8 cellular contexts compared by ENCODE assay signal in the genomic region with DNA sequence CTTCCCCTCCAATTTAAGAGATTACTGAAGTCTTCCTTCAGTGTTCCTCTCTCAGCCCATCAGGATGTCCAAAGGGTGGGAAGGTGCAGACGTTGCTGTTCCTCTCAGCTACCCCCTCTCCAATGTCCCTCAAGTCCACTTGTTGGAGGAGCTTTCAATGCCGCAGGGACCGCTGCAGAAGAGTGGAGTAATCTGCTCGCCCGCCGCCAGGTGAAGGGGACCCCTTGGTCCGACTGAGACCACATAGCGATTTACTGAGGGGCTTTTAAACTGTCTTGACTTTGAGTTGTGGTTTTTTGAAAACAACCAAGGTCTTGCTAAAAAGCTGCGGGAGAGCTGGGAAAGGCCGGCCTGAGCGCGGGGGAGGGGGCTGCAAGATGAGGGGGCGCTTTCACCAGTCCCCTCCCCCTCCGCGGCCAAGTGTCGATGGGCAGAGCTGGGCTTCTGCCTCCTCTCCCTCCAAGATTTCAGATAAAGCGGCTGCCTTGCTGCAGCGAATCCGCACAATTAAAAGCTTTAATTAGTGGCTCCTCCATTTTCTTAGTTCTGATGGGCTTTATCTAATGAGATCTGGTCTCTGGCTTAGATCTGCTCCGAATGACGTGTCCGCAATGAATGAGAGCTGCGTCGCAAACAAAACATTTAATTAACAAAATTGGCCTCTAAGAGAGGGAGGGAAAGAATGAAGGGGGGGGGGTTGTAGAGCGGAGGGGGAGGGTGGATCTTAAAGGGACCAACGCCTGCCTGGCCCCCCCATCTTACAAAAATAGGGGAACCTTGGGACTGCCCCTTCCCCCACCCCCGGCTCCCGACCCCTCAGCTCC. TPM values are rescaled to one million over a fixed set of nuclear protein-coding genes. Genes with fewer than 3 reads are reported as not detected.
DNase-seq lines count a peak whose midpoint lies in the region; ATAC-seq, FAIRE-seq and TF ChIP-seq lines count a peak whose summit lies in the region.

No MANE protein-coding gene starts in this region.

- H3K36me3 ChIP-seq in HAP-1 (replicated peaks) (peaks cover 3% of the 10 kb centered on the region; the same call in 1 of the 2 replicates), HepG2 (replicated peaks in 1 of 2; ENCODE audit: control insufficient read depth in 1 of 2, insufficient read depth in 2 of 2, low read length in 2 of 2) (peaks cover 3 to 16% of the 10 kb centered on the region in 2 experiments; a peak in 3 of 5 replicates), subcutaneous abdominal adipose tissue (ENCODE audit: control insufficient read depth in 5 of 5, insufficient read depth in 5 of 5, low read length in 5 of 5) (peaks cover 1 to 14% (median 5%) of the 10 kb centered on the region in 5 donors)

- no peak for TF ChIP-seq CTCF in HepG2 (CRISPR knock-in tag; IDR thresholded peaks at IDR 0.05)

- H3K27me3 ChIP-seq in HAP-1 (ENCODE audit: low read depth) (peaks cover 2% of the 10 kb centered on the region; the same call in 1 of the 2 replicates), HepG2 (ENCODE audit: control insufficient read depth in 1 of 2, insufficient read depth in 2 of 2, low read length in 2 of 2) (no peaks in the 10 kb centered on the region; a peak in 2 of 5 replicates), subcutaneous abdominal adipose tissue (ENCODE audit: control insufficient read depth in 5 of 5, insufficient read depth in 4 of 5, low read length in 5 of 5) (no peaks in the 10 kb centered on the region)

- no peak overlapping the region for H3K9ac ChIP-seq in HepG2 (ENCODE audit: insufficient read depth, low read depth, low read length)
- H3K9ac ChIP-seq in subcutaneous abdominal adipose tissue (ENCODE audit: low read length in 5 of 5), result peak overlapping the region in 4 of 5 donors; percentile 42 to 70 (median 56)

- POLR2A ChIA-PET in HepG2 (lab: Yijun Ruan, JAX), result interaction anchor here (0.7 kb wide), 1 partner anchor 94 kb away, joined by 3 read pairs; no protein-coding TSS in a partner anchor

- no peak for TF ChIP-seq POLR2A in HepG2 (IDR thresholded peaks at IDR 0.05; ENCODE audit: insufficient read depth in 1 of 2, low read depth in 2 of 2, low read length in 2 of 2)

- H3K4me3 ChIP-seq in HAP-1 (peak overlapping the region; percentile 36), HepG2 (replicated peaks in 1 of 3; ENCODE audit: insufficient read depth in 1 of 3, low read depth in 2 of 3, low read length in 3 of 3) (peak overlapping the region; percentile 46 to 60 (median 58); a peak in 4 of 6 replicates), subcutaneous abdominal adipose tissue (ENCODE audit: low read depth in 1 of 5, low read length in 5 of 5) (peak overlapping the region; percentile 68 to 79 (median 71))

- peak overlapping the region; percentile 69 for H3K4me2 ChIP-seq in HepG2 (ENCODE audit: low read depth, low read length)

- no peak for TF ChIP-seq RAD21 in HepG2 (CRISPR knock-in tag; IDR thresholded peaks at IDR 0.05)

- DNase-seq in DMS79 treated with DMSO at 0.1 percent for 48 hours (lab: John Stamatoyannopoulos, UW) (peak; percentile 61), HAP-1 (ENCODE audit: low spot score in 2 of 2) (peak in 1 of 2 experiments; percentile 17), OCI-M1 (lab: John Stamatoyannopoulos, UW) (peak; percentile 66), cerebellar cortex (ENCODE audit: low spot score) (peak; percentile 39), HepG2 (ENCODE audit: low spot score) (no peak), NCI-H2171 (lab: John Stamatoyannopoulos, UW) (no peak), NCI-H524 treated with DMSO at 0.1 percent for 48 hours (lab: John Stamatoyannopoulos, UW) (no peak)

- H3K79me2 ChIP-seq in HepG2 (ENCODE audit: insufficient read depth, low read length), result peaks cover 22% of the 10 kb centered on the region

- no peak overlapping the region for H2AFZ ChIP-seq in HepG2 (ENCODE audit: low read length)

- FAIRE-seq in HepG2 (lab: Jason Lieb, UNC), result no peak

- TSS peak; percentile 55 for BruUV-seq in HepG2 (replicated peaks; lab: Mats Ljungman, UMichigan)

- no peak overlapping the region for H3K27ac ChIP-seq in HepG2 (ENCODE audit: extremely low read length, insufficient read depth, low read length)
- H3K27ac ChIP-seq in subcutaneous abdominal adipose tissue (ENCODE audit: low read depth, low read length), result peak overlapping the region; percentile 73

- 86% methylated on average over 28 of the region's 28 CpGs for WGBS in HepG2 (ENCODE audit: low lambda C conversion rate)

- peaks cover 22% of the 10 kb centered on the region for H3K4me1 ChIP-seq in HAP-1
- H3K4me1 ChIP-seq in HepG2 (ENCODE audit: insufficient read depth, low read length), result peaks cover 39% of the 10 kb centered on the region
- H3K4me1 ChIP-seq in subcutaneous abdominal adipose tissue (ENCODE audit: control insufficient read depth in 5 of 5, insufficient read depth in 5 of 5, low read length in 5 of 5), result peaks cover 10 to 72% (median 66%) of the 10 kb centered on the region in 5 donors

- no peaks in the 10 kb centered on the region for H3K9me3 ChIP-seq in HAP-1
- H3K9me3 ChIP-seq in HepG2 (ENCODE audit: low read length), result no peaks in the 10 kb centered on the region
- H3K9me3 ChIP-seq in subcutaneous abdominal adipose tissue (ENCODE audit: control insufficient read depth in 5 of 5, low read length in 5 of 5), result no peaks in the 10 kb centered on the region

- intact Hi-C loops in HepG2 (cut with micrococcal nuclease; ENCODE audit: unreplicated experiment), result loop anchor here (5.0 kb wide), 1 partner anchor 453 kb away; no protein-coding TSS in a partner anchor

- CTCF ChIA-PET in HepG2 (lab: Yijun Ruan, JAX; ENCODE audit: low intra/inter-chr PET ratio, low total read pairs), result no interaction called here

- in situ Hi-C loops in HAP-1 (cut with MboI; ENCODE audit: low sequenced_read_pairs) (no loop called here), HepG2 (cut with HindIII; ENCODE audit: extremely low pct_ligation_motif_present, low pct_unique_long_range_greater_than_20kb) (loop anchor here (25.0 kb wide), 1 partner anchor 628 kb away; no protein-coding TSS in a partner anchor)

- peaks cover 10% of the 10 kb centered on the region; the same call in 1 of the 2 replicates for H4K20me1 ChIP-seq in HepG2 (ENCODE audit: insufficient read depth, low read length)

- TF ChIP-seq EP300 in HepG2 (IDR thresholded peaks at IDR 0.05; ENCODE audit: low read depth in 2 of 2, low read length in 2 of 2), result no peak
- TF ChIP-seq EP300 in HepG2 (CRISPR knock-in tag; IDR thresholded peaks at IDR 0.05; ENCODE audit: borderline replicate concordance), result no peak

- no peak for ATAC-seq in HepG2

TF ChIP-seq in HepG2, 621 proteins besides CTCF, POLR2A, EP300 and RAD21 (continues in another document):
- TF ChIP-seq, protein P1, sequence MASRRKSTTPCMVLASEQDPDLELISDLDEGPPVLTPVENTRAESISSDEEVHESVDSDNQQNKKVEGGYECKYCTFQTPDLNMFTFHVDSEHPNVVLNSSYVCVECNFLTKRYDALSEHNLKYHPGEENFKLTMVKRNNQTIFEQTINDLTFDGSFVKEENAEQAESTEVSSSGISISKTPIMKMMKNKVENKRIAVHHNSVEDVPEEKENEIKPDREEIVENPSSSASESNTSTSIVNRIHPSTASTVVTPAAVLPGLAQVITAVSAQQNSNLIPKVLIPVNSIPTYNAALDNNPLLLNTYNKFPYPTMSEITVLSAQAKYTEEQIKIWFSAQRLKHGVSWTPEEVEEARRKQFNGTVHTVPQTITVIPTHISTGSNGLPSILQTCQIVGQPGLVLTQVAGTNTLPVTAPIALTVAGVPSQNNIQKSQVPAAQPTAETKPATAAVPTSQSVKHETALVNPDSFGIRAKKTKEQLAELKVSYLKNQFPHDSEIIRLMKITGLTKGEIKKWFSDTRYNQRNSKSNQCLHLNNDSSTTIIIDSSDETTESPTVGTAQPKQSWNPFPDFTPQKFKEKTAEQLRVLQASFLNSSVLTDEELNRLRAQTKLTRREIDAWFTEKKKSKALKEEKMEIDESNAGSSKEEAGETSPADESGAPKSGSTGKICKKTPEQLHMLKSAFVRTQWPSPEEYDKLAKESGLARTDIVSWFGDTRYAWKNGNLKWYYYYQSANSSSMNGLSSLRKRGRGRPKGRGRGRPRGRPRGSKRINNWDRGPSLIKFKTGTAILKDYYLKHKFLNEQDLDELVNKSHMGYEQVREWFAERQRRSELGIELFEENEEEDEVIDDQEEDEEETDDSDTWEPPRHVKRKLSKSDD (CRISPR knock-in tag; IDR thresholded peaks at IDR 0.05; ENCODE audit: low read depth), result no peak
- 0 out of 2 replicates have a peak, but pooled peaks have one; percentile 54 for TF ChIP-seq ZBTB38 (CRISPR knock-in tag; IDR thresholded peaks at IDR 0.05)
- TF ChIP-seq, protein P2, sequence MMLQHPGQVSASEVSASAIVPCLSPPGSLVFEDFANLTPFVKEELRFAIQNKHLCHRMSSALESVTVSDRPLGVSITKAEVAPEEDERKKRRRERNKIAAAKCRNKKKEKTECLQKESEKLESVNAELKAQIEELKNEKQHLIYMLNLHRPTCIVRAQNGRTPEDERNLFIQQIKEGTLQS (CRISPR knock-in tag; IDR thresholded peaks at IDR 0.05), result no peak
- 0 out of 2 replicates have a peak, but pooled peaks have one; percentile 29 for TF ChIP-seq ZC3H13 (CRISPR knock-in tag; IDR thresholded peaks at IDR 0.05)
- TF ChIP-seq TARDBP (CRISPR knock-in tag; IDR thresholded peaks at IDR 0.05), result no peak
- TF ChIP-seq ZNF841 (CRISPR knock-in tag; IDR thresholded peaks at IDR 0.05; ENCODE audit: borderline replicate concordance), result no peak

RNA-seq across cellular contexts. Expression of a gene that starts 5.9 kb away (rescaled TPM):
- total RNA-seq in HepG2 (2016; rRNA removed; fragmentation: Illumina TruSeq; extraction: Trizol), result 18.2 and 19.3 TPM in 2 replicates
- total RNA-seq in HepG2 (2016; cell fraction: cytosol; rRNA removed; fragmentation: Illumina TruSeq; extraction: Trizol; ENCODE audit: low read depth), result 17.4 and 17.9 TPM in 2 replicates
- total RNA-seq in HepG2 (2016; cell fraction: insoluble cytoplasmic fraction; rRNA removed; fragmentation: Illumina TruSeq; extraction: Trizol), result 16.4 and 19.6 TPM in 2 replicates
- total RNA-seq in HepG2 (2016; cell fraction: membrane; rRNA removed; fragmentation: Illumina TruSeq; extraction: Trizol), result 33.7 and 34.0 TPM in 2 replicates
- 10.8 and 11.3 TPM in 2 replicates for total RNA-seq in HepG2 (2016; cell fraction: nucleus; rRNA removed; fragmentation: Illumina TruSeq; extraction: Trizol)
- polyA plus RNA-seq in HepG2 (2011; rRNA removed), result 49.9 and 51.8 TPM in 2 replicates
- 37.6 and 48.6 TPM in 2 replicates for polyA plus RNA-seq in HepG2 (2011; cell fraction: cytosol; rRNA removed)
- 23.7 and 30.8 TPM in 2 replicates for polyA plus RNA-seq in HepG2 (2011; cell fraction: nucleus; rRNA removed)
- polyA plus RNA-seq in HepG2 (2012), result 28.8 and 41.3 TPM in 2 replicates
- 23.6 and 24.2 TPM in 2 replicates for polyA plus RNA-seq in HepG2 (2016; cell fraction: cytosol; fragmentation: Illumina TruSeq; extraction: Trizol; ENCODE audit: low read depth)
- polyA plus RNA-seq in HepG2 (2016; cell fraction: insoluble cytoplasmic fraction; fragmentation: Illumina TruSeq; extraction: Trizol; ENCODE audit: low read depth), result 25.7 and 27.6 TPM in 2 replicates
- 39.0 and 39.5 TPM in 2 replicates for polyA plus RNA-seq in HepG2 (2016; cell fraction: membrane; fragmentation: Illumina TruSeq; extraction: Trizol; ENCODE audit: low read depth)
- polyA plus RNA-seq in HepG2 (2016; cell fraction: nucleus; fragmentation: Illumina TruSeq; extraction: Trizol; ENCODE audit: insufficient read depth, low read depth), result 21.2 and 23.4 TPM in 2 replicates
- 23.9 and 48.3 TPM in 2 replicates for polyA minus RNA-seq in HepG2 (2011; rRNA and poly(A)+ RNA removed; ENCODE audit: low replicate concordance)
- polyA minus RNA-seq in HepG2 (2011; cell fraction: cytosol; rRNA and poly(A)+ RNA removed), result 14.4 and 15.8 TPM in 2 replicates
- polyA minus RNA-seq in HepG2 (2011; cell fraction: nucleus; rRNA and poly(A)+ RNA removed), result 25.0 and 28.3 TPM in 2 replicates

Comparison
In these comparisons a context has a peak if more than half of its experiments do, and no peak if none do; other contexts are left out.
1. DNase-seq: peak in DMS79 treated with DMSO at 0.1 percent for 48 hours (single experiment), OCI-M1 (single experiment) and cerebellar cortex (single experiment); none in HepG2 (single experiment), NCI-H2171 (single experiment) and NCI-H524 treated with DMSO at 0.1 percent for 48 hours (single experiment).
2. Peak in every context shown above with its lines, with median percentiles within 50 percentile points of each other: H3K4me3 ChIP-seq.